10 cellular contexts compared by ENCODE assay signal in the genomic region with DNA sequence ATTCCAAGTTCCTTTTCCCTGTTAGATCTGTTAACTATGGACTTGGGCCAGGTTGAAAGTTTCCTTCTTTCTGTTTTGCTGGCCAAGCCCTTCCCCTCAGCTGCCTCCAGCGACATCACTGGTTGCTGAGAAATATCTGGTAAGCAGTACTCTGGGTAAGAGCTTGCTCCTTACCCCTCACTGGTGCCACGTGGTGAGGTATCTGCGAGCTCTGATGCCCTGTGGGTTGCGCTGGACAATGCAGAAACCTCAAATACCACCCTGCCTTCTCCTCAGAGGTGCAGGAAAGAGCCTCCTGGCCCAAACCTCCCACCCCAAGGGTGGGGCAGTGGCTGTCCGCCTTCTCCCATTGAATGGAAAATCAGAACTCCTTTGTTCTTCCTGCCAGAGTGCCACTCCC. TPM values are rescaled to one million over a fixed set of nuclear protein-coding genes. Genes with fewer than 3 reads are reported as not detected.
A peak's percentile ranks its signal among the peaks of the same experiment; 100 is the strongest.
DNase-seq lines count a peak whose midpoint lies in the region; ATAC-seq lines count a peak whose summit lies in the region.
"Had no signal": no experiment of that assay in that cellular context is flagged by ENCODE, and none has a peak within 500 bp of the region (broad histone marks: within the 10 kb centered on the region; RNA-seq: fewer than 3 reads in every experiment).

No MANE protein-coding gene starts in this region.

- no peaks in the 10 kb centered on the region for H3K9me3 Mint-ChIP-seq in activated naive CD4-positive, alpha-beta T cell treated with anti-CD3 and anti-CD28 coated beads, Interleukin-2, amount 50 U/mL, for 72 hours
- no peaks in the 10 kb centered on the region for H3K9me3 Mint-ChIP-seq in naive B cell

- H3K4me1 Mint-ChIP-seq in naive B cell: peaks cover 34 to 80% (median 57%) of the 10 kb centered on the region in 3 donors

- H3K27ac Mint-ChIP-seq in activated naive CD4-positive, alpha-beta T cell treated with anti-CD3 and anti-CD28 coated beads, Interleukin-2, amount 50 U/mL, for 72 hours: peak overlapping the region; percentile 20 to 34
- H3K27ac Mint-ChIP-seq in naive B cell: peak overlapping the region; percentile 25 to 85 (median 80)

- in situ Hi-C loops in G401 (cut with HindIII; ENCODE audit: low sequenced_read_pairs): no loop called here

- H3K27me3 ChIP-seq in aorta (ENCODE audit: control insufficient read depth in 1 of 2, insufficient read depth in 2 of 2, low read length in 1 of 2): no peaks in the 10 kb centered on the region

- H3K36me3 ChIP-seq in aorta (ENCODE audit: control insufficient read depth in 1 of 2, insufficient read depth in 2 of 2, low read length in 1 of 2): no peaks in the 10 kb centered on the region

- ATAC-seq in activated naive CD4-positive, alpha-beta T cell treated with anti-CD3 and anti-CD28 coated beads, Interleukin-2, amount 50 U/mL, for 72 hours: no peak
- ATAC-seq in esophagus mucosa (peak; percentile 67), naive B cell (ENCODE audit: low read depth in 2 of 2) (no peak), aorta (ENCODE audit: low FRiP score) (peak; percentile 88), HG03175 (IDR thresholded peaks at IDR 0.05; ENCODE audit: unreplicated experiment) (no peak), GM21390 (IDR thresholded peaks at IDR 0.05; ENCODE audit: unreplicated experiment) (no peak)

- H3K36me3 Mint-ChIP-seq in activated naive CD4-positive, alpha-beta T cell treated with anti-CD3 and anti-CD28 coated beads, Interleukin-2, amount 50 U/mL, for 72 hours: peaks cover 11 to 21% of the 10 kb centered on the region in 2 donors
- H3K36me3 Mint-ChIP-seq in naive B cell: no peaks in the 10 kb centered on the region

- no peaks in the 10 kb centered on the region for H3K27me3 Mint-ChIP-seq in naive B cell

- no peaks in the 10 kb centered on the region for H3K9me3 ChIP-seq in aorta (ENCODE audit: control insufficient read depth, low read length)
- H3K9me3 ChIP-seq: Caco-2 had no signal

- WGBS in aorta, 2 donors: 32 to 39% methylated on average over 5 of the region's 5 CpGs

- intact Hi-C loops in aorta (cut with DNase I): no loop called here

- no peak overlapping the region for H3K4me3 ChIP-seq in aorta (ENCODE audit: low read length in 2 of 2)

- H3K4me3 Mint-ChIP-seq in naive B cell: peak overlapping the region in 2 of 8 donors; percentile 19 to 23

- peaks cover 0 to 2% of the 10 kb centered on the region in 2 donors for H3K4me1 ChIP-seq in aorta (ENCODE audit: control insufficient read depth in 1 of 2, insufficient read depth in 2 of 2, low read length in 2 of 2)

- peak overlapping the region; percentile 37 to 55 for H3K27ac ChIP-seq in aorta (ENCODE audit: low read depth in 1 of 2, low read length in 2 of 2)

- DNase-seq in activated naive CD4-positive, alpha-beta T cell treated with anti-CD3 and anti-CD28 coated beads, Interleukin-2, amount 50 U/mL, for 72 hours (ENCODE audit: low spot score in 2 of 2): no peak
- DNase-seq in activated naive CD4-positive, alpha-beta T cell treated with Interleukin-2 at 50 U/mL for 16 hours: no peak
- DNase-seq in naive B cell (no peak), aorta (peak; percentile 74 to 81), G401 (ENCODE audit: low spot score) (no peak)
- DNase-seq: Caco-2, GOT3 had no signal

RNA-seq across cellular contexts. Expression of a gene that starts 42.9 kb away (rescaled TPM):
- 10 to 100 TPM in 1 of 2 donors, 1 to 10 TPM in 1; 2.6 to 14.7 TPM for total RNA-seq in activated naive CD4-positive, alpha-beta T cell treated with anti-CD3 and anti-CD28 coated beads, Interleukin-2, amount 50 U/mL, for 72 hours
- 3.5 TPM for total RNA-seq in esophagus mucosa
- polyA plus RNA-seq in naive B cell (ENCODE audit: low read depth in 6 of 6): 10 to 100 TPM; 12.6 to 26.5 (median 20.0) TPM
- 10 to 100 TPM; 24.1 to 28.4 TPM for total RNA-seq in aorta
- 10 to 100 TPM in 1 of 2 donors, 1 to 10 TPM in 1; 3.0 to 13.4 TPM for polyA plus RNA-seq in aorta
- total RNA-seq in G401 (2014; rRNA removed; shearing (Covaris generic)): 6.9 and 7.4 TPM in 2 replicates

RNA-seq across cellular contexts. Expression of a gene that starts 45.1 kb away (rescaled TPM):
- total RNA-seq in activated naive CD4-positive, alpha-beta T cell treated with anti-CD3 and anti-CD28 coated beads, Interleukin-2, amount 50 U/mL, for 72 hours: 100 to 1,000 TPM; 106 to 157 TPM
- total RNA-seq in esophagus mucosa: 6.7 TPM
- 10 to 100 TPM; 24.4 to 64.4 (median 58.6) TPM for polyA plus RNA-seq in naive B cell (ENCODE audit: low read depth in 6 of 6)
- total RNA-seq in aorta: 10 to 100 TPM; 40.6 to 47.9 TPM
- 10 to 100 TPM; 14.8 to 18.7 TPM for polyA plus RNA-seq in aorta
- 6.3 and 7.8 TPM in 2 replicates for total RNA-seq in G401 (2014; rRNA removed; shearing (Covaris generic))

Comparison
In these comparisons a context has a peak if more than half of its experiments do, and no peak if none do; other contexts are left out.
1. ATAC-seq: peak in esophagus mucosa (single experiment) and aorta (single experiment); none in activated naive CD4-positive, alpha-beta T cell treated with anti-CD3 and anti-CD28 coated beads, Interleukin-2, amount 50 U/mL, for 72 hours (0 of 2), naive B cell (0 of 2), HG03175 (single experiment) and GM21390 (single experiment).
2. DNase-seq: peak in aorta (2 of 2); none in activated naive CD4-positive, alpha-beta T cell treated with anti-CD3 and anti-CD28 coated beads, Interleukin-2, amount 50 U/mL, for 72 hours (0 of 2), activated naive CD4-positive, alpha-beta T cell treated with Interleukin-2 at 50 U/mL for 16 hours (single experiment), naive B cell (single experiment) and G401 (single experiment).